23 cellular contexts compared by ENCODE assay signal in genomic region chr1:184085667-184086066, GRCh38. TPM values are rescaled to one million over a fixed set of nuclear protein-coding genes. Genes with fewer than 3 reads are reported as not detected.
DNase-seq lines count a peak whose midpoint lies in the region; ATAC-seq, FAIRE-seq and TF ChIP-seq lines count a peak whose summit lies in the region.
"Had no signal": no experiment of that assay in that cellular context is flagged by ENCODE, and none has a peak within 500 bp of the region (broad histone marks: within the 10 kb centered on the region; RNA-seq: fewer than 3 reads in every experiment).

No MANE protein-coding gene starts in this region.

- H3K9me1 ChIP-seq in IMR-90 (ENCODE audit: insufficient read depth, low read length): no peaks in the 10 kb centered on the region; the same call in 1 of the 2 replicates

- no peak overlapping the region for H3K4me2 ChIP-seq in IMR-90 (ENCODE audit: low read depth, low read length)
- H3K4me2 ChIP-seq: BLaER1 treated with 17β-estradiol and CSF1 and Interleukin-3, amounts not matched to agents 10 nM and 100 nM had no signal

- no peak overlapping the region for H2AK5ac ChIP-seq in IMR-90 (ENCODE audit: low read depth, low read length)

- FAIRE-seq in HTR-8/SVneo (lab: Jason Lieb, UNC): peak; percentile 20
- no peak for FAIRE-seq in bronchial epithelial cell (lab: Jason Lieb, UNC)
- FAIRE-seq: A204.1, D721Med, G401.6, GM12891, GM19239 had no signal

- no peak overlapping the region for H4K5ac ChIP-seq in IMR-90 (ENCODE audit: low read depth, low read length)

- in situ Hi-C loops in IMR-90 (cut with MboI; ENCODE audit: low sequenced_read_pairs): loop anchor here (25.0 kb wide), 1 partner anchor 477 kb away; no protein-coding TSS in a partner anchor

- H2AFZ ChIP-seq in IMR-90 (replicated peaks; ENCODE audit: low read length, poor library complexity): no peak overlapping the region

- H3K4me1 ChIP-seq in IMR-90 (ENCODE audit: control insufficient read depth, insufficient read depth, low read length): 0 out of 2 replicates have a peak, but pooled peaks cover 2% of the 10 kb centered on the region
- no peaks in the 10 kb centered on the region for H3K4me1 ChIP-seq in foreskin keratinocyte
- H3K4me1 ChIP-seq: Caco-2 had no signal

- H3K23ac ChIP-seq in IMR-90 (ENCODE audit: low read depth, low read length): no peak overlapping the region; the same call in 1 of the 2 replicates

- H3K4ac ChIP-seq in IMR-90 (ENCODE audit: low read depth, low read length): no peak overlapping the region

- ATAC-seq in IMR-90 (ENCODE audit: low read depth): no peak
- no peak for ATAC-seq in foreskin keratinocyte
- ATAC-seq: CD8-positive, alpha-beta T cell had no signal

- H2BK20ac ChIP-seq in IMR-90 (ENCODE audit: low read depth, low read length): no peak overlapping the region

- BruUV-seq in IMR-90 (replicated peaks; lab: Mats Ljungman, UMichigan): no TSS peak

- dilution Hi-C loops in IMR-90 (cut with HindIII; ENCODE audit: low sequenced_read_pairs, unreplicated experiment): no loop called here

- intact Hi-C loops in IMR-90 (cut with micrococcal nuclease): no loop called here

- DNase-seq in HTR-8/SVneo (ENCODE audit: insufficient read length, low spot score) (no peak), IMR-90 (no peak), bronchial epithelial cell (ENCODE audit: low read depth) (peak; percentile 5), foreskin keratinocyte (peak; percentile 6 to 25), NCI-H774 (lab: John Stamatoyannopoulos, UW) (no peak), ecto neural progenitor cell (ENCODE audit: low spot score) (no peak), caudate nucleus (lab: John Stamatoyannopoulos, UW) (no peak), NCI-H2227 treated with DMSO at 0.1 percent for 48 hours (lab: John Stamatoyannopoulos, UW) (no peak)
- DNase-seq: 8988T; ACHN; Caco-2; Calu3; CD4-positive, alpha-beta T cell; CD8-positive, alpha-beta T cell; DMS79 treated with DMSO at 0.1 percent for 48 hours; GF-D8 had no signal

- no peak overlapping the region for H4K91ac ChIP-seq in IMR-90 (ENCODE audit: insufficient read depth, low read depth, low read length)

- POLR2A ChIA-PET in IMR-90 (lab: Charles Lee; ENCODE audit: unreplicated experiment): no interaction called here

- TF ChIP-seq RAD21 in IMR-90 (IDR thresholded peaks at IDR 0.05; ENCODE audit: low read length): no peak

- no peak overlapping the region for H3K27ac ChIP-seq in IMR-90 (ENCODE audit: insufficient read depth, low read length)
- no peak overlapping the region for H3K27ac ChIP-seq in foreskin keratinocyte
- H3K27ac ChIP-seq in caudate nucleus (ENCODE audit: low read depth, low read length): no peak overlapping the region
- H3K27ac ChIP-seq: BLaER1 treated with 17β-estradiol and CSF1 and Interleukin-3, amounts not matched to agents 10 nM and 100 nM; C4-2B had no signal

- no peak overlapping the region for H3K18ac ChIP-seq in IMR-90 (ENCODE audit: low read depth, low read length)

- H3K4me3 ChIP-seq in IMR-90 (ENCODE audit: insufficient read depth, low read depth, low read length): no peak overlapping the region
- H3K4me3 ChIP-seq in bronchial epithelial cell (ENCODE audit: low read depth, low read length): no peak overlapping the region
- H3K4me3 ChIP-seq: BLaER1 treated with 17β-estradiol and CSF1 and Interleukin-3, amounts not matched to agents 10 nM and 100 nM had no signal

- no peak overlapping the region for H2BK120ac ChIP-seq in IMR-90 (ENCODE audit: low read depth, low read length)

- H4K8ac ChIP-seq in IMR-90 (ENCODE audit: low read depth in 2 of 2, low read length in 2 of 2): no peak overlapping the region

- H2AK9ac ChIP-seq in IMR-90 (replicated peaks; ENCODE audit: low read depth, low read length, poor library complexity): no peak overlapping the region

- no peak overlapping the region for H3K56ac ChIP-seq in IMR-90 (ENCODE audit: extremely low read depth, insufficient read depth, low read length)

- no peaks in the 10 kb centered on the region for H4K20me1 ChIP-seq in IMR-90 (ENCODE audit: insufficient read depth, low read length)
- H4K20me1 ChIP-seq: BLaER1 treated with 17β-estradiol and CSF1 and Interleukin-3, amounts not matched to agents 10 nM and 100 nM had no signal

- H3K36me3 ChIP-seq in IMR-90 (ENCODE audit: control insufficient read depth, insufficient read depth, low read length): no peaks in the 10 kb centered on the region
- H3K36me3 ChIP-seq in bronchial epithelial cell (ENCODE audit: control insufficient read depth, insufficient read depth, low read length): no peaks in the 10 kb centered on the region

- no peak for TF ChIP-seq POLR2A in IMR-90 (IDR thresholded peaks at IDR 0.05; ENCODE audit: low read depth, low read length)

- no peak overlapping the region for H2BK5ac ChIP-seq in IMR-90 (ENCODE audit: low read depth, low read length, poor library complexity, severe bottlenecking)

- no peak overlapping the region for H3K9ac ChIP-seq in IMR-90 (ENCODE audit: low read depth, low read length)
- H3K9ac ChIP-seq: BLaER1 treated with 17β-estradiol and CSF1 and Interleukin-3, amounts not matched to agents 10 nM and 100 nM had no signal

- no peak overlapping the region for H2BK15ac ChIP-seq in IMR-90 (ENCODE audit: low read depth, low read length)

- H3K14ac ChIP-seq in IMR-90 (replicated peaks; ENCODE audit: low read depth, low read length): 0 out of 2 replicates have a peak overlapping the region, but pooled peaks have one; percentile 27

- H3K79me1 ChIP-seq in IMR-90 (ENCODE audit: low read depth in 1 of 2, low read length in 2 of 2): no peaks in the 10 kb centered on the region

- no peak for TF ChIP-seq CTCF in IMR-90 (conservative IDR thresholded peaks at IDR 0.05; ENCODE audit: low read depth, low read length)
- TF ChIP-seq CTCF in bronchial epithelial cell (IDR thresholded peaks at IDR 0.05; ENCODE audit: insufficient read depth, low read length, severe bottlenecking): no peak
- TF ChIP-seq CTCF in foreskin keratinocyte (conservative IDR thresholded peaks at IDR 0.05): no peak

- CTCF ChIA-PET in IMR-90 (lab: Yijun Ruan, JAX): no interaction called here

- peaks cover 4% of the 10 kb centered on the region; the same call in 1 of the 2 replicates for H3K9me3 ChIP-seq in IMR-90 (ENCODE audit: control insufficient read depth, insufficient read depth, low read length)
- H3K9me3 ChIP-seq: Caco-2 had no signal

- H3K27me3 ChIP-seq in IMR-90 (ENCODE audit: control insufficient read depth, insufficient read depth, low read length) (no peaks in the 10 kb centered on the region), bronchial epithelial cell (ENCODE audit: control insufficient read depth, insufficient read depth, low read length) (peaks cover 2% of the 10 kb centered on the region), foreskin keratinocyte (no peaks in the 10 kb centered on the region)
- H3K27me3 ChIP-seq: BLaER1 treated with 17β-estradiol and CSF1 and Interleukin-3, amounts not matched to agents 10 nM and 100 nM had no signal

TF ChIP-seq in IMR-90, 13 proteins besides CTCF, POLR2A, EP300 and RAD21:
- TF ChIP-seq RCOR1 (IDR thresholded peaks at IDR 0.05; ENCODE audit: insufficient replicate concordance, low read length) (no peak), CEBPB (IDR thresholded peaks at IDR 0.05; ENCODE audit: low read depth, low read length) (no peak), BHLHE40 (IDR thresholded peaks at IDR 0.05; ENCODE audit: low read depth, low read length) (no peak), MAZ (IDR thresholded peaks at IDR 0.05; ENCODE audit: borderline replicate concordance, low read depth, low read length) (no peak), CHD1 (IDR thresholded peaks at IDR 0.05; ENCODE audit: low read depth, low read length) (no peak), SMC3 (IDR thresholded peaks at IDR 0.05; ENCODE audit: low read depth, low read length) (no peak), MXI1 (IDR thresholded peaks at IDR 0.05; ENCODE audit: borderline replicate concordance, low read depth, low read length) (no peak), USF2 (IDR thresholded peaks at IDR 0.05; ENCODE audit: low read depth, low read length) (no peak), ELK1 (IDR thresholded peaks at IDR 0.05; ENCODE audit: borderline replicate concordance, low read depth, low read length) (no peak), RFX5 (IDR thresholded peaks at IDR 0.05; ENCODE audit: low read depth, low read length) (no peak), MAFK (IDR thresholded peaks at IDR 0.05; ENCODE audit: low read depth, low read length) (no peak), FOS (IDR thresholded peaks at IDR 0.05; ENCODE audit: low read depth, low read length) (no peak), NFE2L2 (IDR thresholded peaks at IDR 0.05; ENCODE audit: low read depth, low read length) (no peak)
TF ChIP-seq in IMR-90: peak in this region for 0.

RNA-seq across cellular contexts. Expression of gene TSEN15, which starts 34.1 kb away (rescaled TPM):
- 45.0 and 80.3 TPM in 2 replicates for total RNA-seq in IMR-90 (2012; rRNA removed)
- polyA plus RNA-seq in IMR-90 (2012; rRNA removed): 26.7 and 32.4 TPM in 2 replicates
- 59.8 and 60.1 TPM in 2 replicates for polyA plus RNA-seq in IMR-90 (2012; cell fraction: cytosol; rRNA removed)
- 18.1 and 26.0 TPM in 2 replicates for polyA plus RNA-seq in IMR-90 (2012; cell fraction: nucleus; rRNA removed; ENCODE audit: low replicate concordance)
- 52.4 and 65.0 TPM in 2 replicates for total RNA-seq in bronchial epithelial cell
- total RNA-seq in foreskin keratinocyte: 47.5 and 54.4 TPM in 2 replicates
- 40.5 and 41.2 TPM in 2 replicates for polyA plus RNA-seq in foreskin keratinocyte

RNA-seq across cellular contexts. Expression of gene COLGALT2, which starts 48.1 kb away (rescaled TPM):
- total RNA-seq in IMR-90 (2012; rRNA removed): 2.3 and 3.3 TPM in 2 replicates
- 4.1 and 4.2 TPM in 2 replicates for polyA plus RNA-seq in IMR-90 (2012; rRNA removed)
- 1.9 and 2.2 TPM in 2 replicates for polyA plus RNA-seq in IMR-90 (2012; cell fraction: cytosol; rRNA removed)
- polyA plus RNA-seq in IMR-90 (2012; cell fraction: nucleus; rRNA removed; ENCODE audit: low replicate concordance): 7.8 and 14.6 TPM in 2 replicates
- total RNA-seq in bronchial epithelial cell: 0.13 TPM in 1 of 2 replicates, not detected in the other
- total RNA-seq in foreskin keratinocyte: 0.04 TPM in 1 of 2 replicates, not detected in the other
- 0.01 TPM in 2 replicates for polyA plus RNA-seq in foreskin keratinocyte

Comparison
In these comparisons a context has a peak if more than half of its experiments do, and no peak if none do; other contexts are left out.
1. DNase-seq: peak in bronchial epithelial cell (single experiment) and foreskin keratinocyte (2 of 2); none in HTR-8/SVneo (single experiment), IMR-90 (single experiment), NCI-H774 (single experiment), ecto neural progenitor cell (single experiment), caudate nucleus (0 of 61) and NCI-H2227 treated with DMSO at 0.1 percent for 48 hours (single experiment).